In genomic region chr5:8058626-8059180, GRCh38 we compare ENCODE assay signal across 16 cellular contexts.
"Had no signal": no experiment of that assay in that cellular context is flagged by ENCODE, and none has a peak within 500 bp of the region (broad histone marks: within the 10 kb centered on the region; RNA-seq: fewer than 3 reads in every experiment).

No MANE protein-coding gene starts in this region.

- H3K36me3 Mint-ChIP-seq: activated naive CD8-positive, alpha-beta T cell treated with anti-CD3 and anti-CD28 coated beads for 36 hours had no signal

- H3K27ac Mint-ChIP-seq: activated CD4-positive, alpha-beta T cell treated with anti-CD3 and anti-CD28 coated beads, Interleukin-2, amount 10 ng/mL, durations not matched to agents 7 days and 5 days; activated naive CD8-positive, alpha-beta T cell treated with anti-CD3 and anti-CD28 coated beads for 36 hours had no signal

- H3K4me1 ChIP-seq: psoas muscle, right lobe of liver, transverse colon had no signal

- H3K36me3 ChIP-seq: brain microvascular endothelial cell, right lobe of liver, transverse colon had no signal

- H3K27ac ChIP-seq: brain microvascular endothelial cell, coronary artery, psoas muscle, right lobe of liver, transverse colon had no signal

- H3K9me3 Mint-ChIP-seq: activated CD4-positive, alpha-beta T cell treated with anti-CD3 and anti-CD28 coated beads, Interleukin-2, amount 10 ng/mL, durations not matched to agents 7 days and 5 days; activated naive CD8-positive, alpha-beta T cell treated with anti-CD3 and anti-CD28 coated beads for 36 hours; nephron had no signal

- H3K27me3 Mint-ChIP-seq: activated CD4-positive, alpha-beta T cell treated with anti-CD3 and anti-CD28 coated beads, Interleukin-2, amount 10 ng/mL, durations not matched to agents 7 days and 5 days; central memory CD8-positive, alpha-beta T cell had no signal

- H3K9me3 ChIP-seq: psoas muscle, right lobe of liver, transverse colon had no signal

- H3K4me3 Mint-ChIP-seq: activated CD4-positive, alpha-beta T cell treated with anti-CD3 and anti-CD28 coated beads, Interleukin-2, amount 10 ng/mL, durations not matched to agents 7 days and 5 days; activated naive CD8-positive, alpha-beta T cell treated with anti-CD3 and anti-CD28 coated beads for 36 hours; central memory CD8-positive, alpha-beta T cell; nephron had no signal

- H3K27me3 ChIP-seq: brain microvascular endothelial cell, right lobe of liver, transverse colon had no signal

- ATAC-seq: right lobe of liver; stimulated activated naive CD8-positive, alpha-beta T cell treated with anti-CD3 and anti-CD28 coated beads, Interleukin-15, Interleukin-2, amounts not matched to agents 100 U/mL and 50 U/mL, for 24 hours had no signal

- H3K4me1 Mint-ChIP-seq: activated CD4-positive, alpha-beta T cell treated with anti-CD3 and anti-CD28 coated beads, Interleukin-2, amount 10 ng/mL, durations not matched to agents 7 days and 5 days; activated naive CD8-positive, alpha-beta T cell treated with anti-CD3 and anti-CD28 coated beads for 36 hours; central memory CD8-positive, alpha-beta T cell had no signal

- DNase-seq: activated CD4-positive, alpha-beta T cell treated with anti-CD3 and anti-CD28 coated beads, Interleukin-2, amount 10 ng/mL, durations not matched to agents 7 days and 5 days; activated CD4-positive, CD25-positive, alpha-beta regulatory T cell; activated CD8-positive, alpha-beta memory T cell treated with anti-CD3 and anti-CD28 coated beads for 24 hours; activated gamma-delta T cell treated with Interleukin-2 at 50 U/mL for 16 hours; activated naive CD8-positive, alpha-beta T cell treated with anti-CD3 and anti-CD28 coated beads for 36 hours; anterior cingulate cortex; brain microvascular endothelial cell; foreskin fibroblast; mesenchymal stem cell; psoas muscle; right lobe of liver; stimulated activated naive CD8-positive, alpha-beta T cell treated with anti-CD3 and anti-CD28 coated beads, Interleukin-15, Interleukin-2, amounts not matched to agents 100 U/mL and 50 U/mL, for 24 hours; transverse colon had no signal

- H3K4me3 ChIP-seq: coronary artery, psoas muscle, right lobe of liver, transverse colon had no signal
